ENCODE assay signal across 35 cellular contexts in genomic region chr1:5840551-5840914, GRCh38.
"Had no signal": no experiment of that assay in that cellular context is flagged by ENCODE, and none has a peak within 500 bp of the region (broad histone marks: within the 10 kb centered on the region; RNA-seq: fewer than 3 reads in every experiment).

No MANE protein-coding gene starts in this region.

- H3K27ac Mint-ChIP-seq: activated B cell treated with CpG ODN at 0.5 μM for 24 hours; activated CD4-positive, alpha-beta memory T cell treated with anti-CD3 and anti-CD28 coated beads for 36 hours; activated CD4-positive, alpha-beta T cell treated with anti-CD3 and anti-CD28 coated beads, Interleukin-2, amount 10 ng/mL, durations not matched to agents 24 days and 14 days; activated CD8-positive, alpha-beta T cell treated with anti-CD3 and anti-CD28 coated beads for 36 hours; activated naive CD4-positive, alpha-beta T cell treated with anti-CD3 and anti-CD28 coated beads for 36 hours; activated naive CD4-positive, alpha-beta T cell treated with anti-CD3 and anti-CD28 coated beads, Interleukin-2, amount 50 U/mL, for 72 hours; activated naive CD8-positive, alpha-beta T cell treated with anti-CD3 and anti-CD28 coated beads for 36 hours; activated T-cell treated with anti-CD3 and anti-CD28 coated beads, Interleukin-2, amount 50 U/mL, for 72 hours; activated T-helper 1 cell treated with anti-CD3 and anti-CD28 coated beads, Interleukin-12 subunit alpha, Interleukin-12 subunit beta, Interleukin-2, Interleukin-4 antibody, amounts not matched to agents 30 ng/mL and 10 ng/mL and 1 ng/mL, durations not matched to agents 14 hours and 24 hours and 36 hours; activated T-helper 17 cell treated with anti-CD3 and anti-CD28 coated beads, Interleukin-2, amount 50 U/mL, for 72 hours; T-helper 1 cell treated with Interleukin-12 subunit alpha and Interleukin-12 subunit beta and Interleukin-4 antibody, amounts not matched to agents 30 μg/mL and 1 μg/mL, for 36 hours; T-helper 2 cell treated with Interferon-gamma antibody and Interleukin-4, amounts not matched to agents 5 μg/mL and 100 μg/mL, for 36 hours had no signal

- H3K4me3 ChIP-seq: adrenal gland, body of pancreas, cardiac muscle cell had no signal

- H3K9me3 ChIP-seq: adrenal gland, body of pancreas had no signal

- H3K9me3 Mint-ChIP-seq: activated B cell treated with CpG ODN at 0.5 μM for 24 hours; activated CD4-positive, alpha-beta memory T cell treated with anti-CD3 and anti-CD28 coated beads for 36 hours; activated CD4-positive, alpha-beta T cell treated with anti-CD3 and anti-CD28 coated beads, Interleukin-2, amount 10 ng/mL, durations not matched to agents 24 days and 14 days; activated CD8-positive, alpha-beta T cell treated with anti-CD3 and anti-CD28 coated beads for 36 hours; activated naive CD4-positive, alpha-beta T cell treated with anti-CD3 and anti-CD28 coated beads for 36 hours; activated naive CD4-positive, alpha-beta T cell treated with anti-CD3 and anti-CD28 coated beads, Interleukin-2, amount 50 U/mL, for 72 hours; activated naive CD8-positive, alpha-beta T cell treated with anti-CD3 and anti-CD28 coated beads for 36 hours; activated T-cell treated with anti-CD3 and anti-CD28 coated beads, Interleukin-2, amount 50 U/mL, for 4 hours; activated T-cell treated with anti-CD3 and anti-CD28 coated beads, Interleukin-2, amount 50 U/mL, for 72 hours; activated T-helper 1 cell treated with anti-CD3 and anti-CD28 coated beads, Interleukin-12 subunit alpha, Interleukin-12 subunit beta, Interleukin-2, Interleukin-4 antibody, amounts not matched to agents 30 ng/mL and 10 ng/mL and 1 ng/mL, durations not matched to agents 14 hours and 24 hours and 36 hours; activated T-helper 17 cell treated with anti-CD3 and anti-CD28 coated beads, Interleukin-2, amount 50 U/mL, for 72 hours; central memory CD8-positive, alpha-beta T cell; T-helper 1 cell treated with Interleukin-12 subunit alpha and Interleukin-12 subunit beta and Interleukin-4 antibody, amounts not matched to agents 30 μg/mL and 1 μg/mL, for 36 hours; T-helper 2 cell treated with Interferon-gamma antibody and Interleukin-4, amounts not matched to agents 5 μg/mL and 100 μg/mL, for 36 hours had no signal

- H3K36me3 Mint-ChIP-seq: activated CD4-positive, alpha-beta memory T cell treated with anti-CD3 and anti-CD28 coated beads for 36 hours; activated naive CD4-positive, alpha-beta T cell treated with anti-CD3 and anti-CD28 coated beads, Interleukin-2, amount 50 U/mL, for 72 hours; activated naive CD8-positive, alpha-beta T cell treated with anti-CD3 and anti-CD28 coated beads for 36 hours had no signal

- H3K27me3 Mint-ChIP-seq: activated T-helper 17 cell treated with anti-CD3 and anti-CD28 coated beads, Interleukin-2, amount 50 U/mL, for 72 hours had no signal

- H3K4me1 Mint-ChIP-seq: activated B cell treated with CpG ODN at 0.5 μM for 24 hours; activated CD4-positive, alpha-beta T cell treated with anti-CD3 and anti-CD28 coated beads, Interleukin-2, amount 10 ng/mL, durations not matched to agents 24 days and 14 days; activated naive CD8-positive, alpha-beta T cell treated with anti-CD3 and anti-CD28 coated beads for 36 hours; activated T-helper 17 cell treated with anti-CD3 and anti-CD28 coated beads, Interleukin-2, amount 50 U/mL, for 72 hours; central memory CD8-positive, alpha-beta T cell had no signal

- H3K27ac ChIP-seq: adrenal gland, body of pancreas, cardiac muscle cell, VCaP had no signal

- H3K4me3 Mint-ChIP-seq: activated B cell treated with CpG ODN at 0.5 μM for 24 hours; activated CD4-positive, alpha-beta memory T cell treated with anti-CD3 and anti-CD28 coated beads for 36 hours; activated CD4-positive, alpha-beta T cell treated with anti-CD3 and anti-CD28 coated beads, Interleukin-2, amount 10 ng/mL, durations not matched to agents 24 days and 14 days; activated CD8-positive, alpha-beta T cell treated with anti-CD3 and anti-CD28 coated beads for 36 hours; activated naive CD4-positive, alpha-beta T cell treated with anti-CD3 and anti-CD28 coated beads for 36 hours; activated naive CD8-positive, alpha-beta T cell treated with anti-CD3 and anti-CD28 coated beads for 36 hours; activated T-cell treated with anti-CD3 and anti-CD28 coated beads, Interleukin-2, amount 50 U/mL, for 4 hours; activated T-cell treated with anti-CD3 and anti-CD28 coated beads, Interleukin-2, amount 50 U/mL, for 72 hours; activated T-helper 1 cell treated with anti-CD3 and anti-CD28 coated beads, Interleukin-12 subunit alpha, Interleukin-12 subunit beta, Interleukin-2, Interleukin-4 antibody, amounts not matched to agents 30 ng/mL and 10 ng/mL and 1 ng/mL, durations not matched to agents 14 hours and 24 hours and 36 hours; activated T-helper 17 cell treated with anti-CD3 and anti-CD28 coated beads, Interleukin-2, amount 50 U/mL, for 72 hours; central memory CD8-positive, alpha-beta T cell; T-helper 1 cell treated with Interleukin-12 subunit alpha and Interleukin-12 subunit beta and Interleukin-4 antibody, amounts not matched to agents 30 μg/mL and 1 μg/mL, for 36 hours; T-helper 2 cell treated with Interferon-gamma antibody and Interleukin-4, amounts not matched to agents 5 μg/mL and 100 μg/mL, for 36 hours had no signal

- H3K36me3 ChIP-seq: adrenal gland, cardiac muscle cell had no signal

- H3K4me1 ChIP-seq: adrenal gland, body of pancreas had no signal

- DNase-seq: activated B cell treated with CpG ODN at 0.5 μM for 24 hours; activated CD4-positive, alpha-beta memory T cell treated with anti-CD3 and anti-CD28 coated beads for 36 hours; activated CD4-positive, alpha-beta T cell treated with anti-CD3 and anti-CD28 coated beads for 4 hours; activated CD4-positive, alpha-beta T cell treated with anti-CD3 and anti-CD28 coated beads, Interleukin-2, amount 10 ng/mL, durations not matched to agents 24 days and 14 days; activated CD4-positive, alpha-beta T cell treated with anti-CD3 and anti-CD28 coated beads, Interleukin-2, amount 50 U/mL, for 1 hour; activated CD4-positive, alpha-beta T cell treated with anti-CD3 and anti-CD28 coated beads, Interleukin-2, amount 50 U/mL, for 4 hours; activated CD4-positive, CD25-positive, alpha-beta regulatory T cell treated with anti-CD3 and anti-CD28 coated beads, Interleukin-2, amount 50 U/mL, for 72 hours; activated CD8-positive, alpha-beta memory T cell treated with anti-CD3 and anti-CD28 coated beads, Interleukin-2, amount 50 U/mL, for 4 hours; activated CD8-positive, alpha-beta T cell treated with anti-CD3 and anti-CD28 coated beads for 36 hours; activated effector memory CD4-positive, alpha-beta T cell treated with anti-CD3 and anti-CD28 coated beads, Interleukin-2, amount 50 U/mL, for 16 hours; activated gamma-delta T cell treated with Interleukin-2 at 50 U/mL for 16 hours; activated naive CD4-positive, alpha-beta T cell; activated naive CD4-positive, alpha-beta T cell treated with anti-CD3 and anti-CD28 coated beads for 36 hours; activated naive CD4-positive, alpha-beta T cell treated with anti-CD3 and anti-CD28 coated beads, Interleukin-2, amount 50 U/mL, for 16 hours; activated naive CD8-positive, alpha-beta T cell treated with anti-CD3 and anti-CD28 coated beads for 36 hours; activated T-cell treated with anti-CD3 and anti-CD28 coated beads for 4 hours; activated T-cell treated with anti-CD3 and anti-CD28 coated beads, Interleukin-2, amount 50 U/mL, for 1 hour; activated T-cell treated with anti-CD3 and anti-CD28 coated beads, Interleukin-2, amount 50 U/mL, for 4 hours; activated T-cell treated with anti-CD3 and anti-CD28 coated beads, Interleukin-2, amount 50 U/mL, for 72 hours; adrenal gland; amniotic stem cell; aorta; body of pancreas; caudate nucleus; cerebellar nuclear complex; T-helper 2 cell; T-helper 9 cell had no signal

- H3K27me3 ChIP-seq: adrenal gland, body of pancreas, cardiac muscle cell had no signal
